In the genomic region with DNA sequence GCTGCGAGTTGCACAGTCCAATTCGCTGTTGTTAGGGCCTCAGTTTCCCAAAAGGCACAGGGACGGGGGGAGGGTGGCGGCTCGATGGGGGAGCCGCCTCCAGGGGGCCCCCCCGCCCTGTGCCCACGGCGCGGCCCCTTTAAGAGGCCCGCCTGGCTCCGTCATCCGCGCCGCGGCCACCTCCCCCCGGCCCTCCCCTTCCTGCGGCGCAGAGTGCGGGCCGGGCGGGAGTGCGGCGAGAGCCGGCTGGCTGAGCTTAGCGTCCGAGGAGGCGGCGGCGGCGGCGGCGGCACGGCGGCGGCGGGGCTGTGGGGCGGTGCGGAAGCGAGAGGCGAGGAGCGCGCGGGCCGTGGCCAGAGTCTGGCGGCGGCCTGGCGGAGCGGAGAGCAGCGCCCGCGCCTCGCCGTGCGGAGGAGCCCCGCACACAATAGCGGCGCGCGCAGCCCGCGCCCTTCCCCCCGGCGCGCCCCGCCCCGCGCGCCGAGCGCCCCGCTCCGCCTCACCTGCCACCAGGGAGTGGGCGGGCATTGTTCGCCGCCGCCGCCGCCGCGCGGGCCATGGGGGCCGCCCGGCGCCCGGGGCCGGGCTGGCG, we compare ENCODE assay signal across 8 cellular contexts. TPM values are rescaled to one million over a fixed set of nuclear protein-coding genes. Genes with fewer than 3 reads are reported as not detected.
DNase-seq lines count a peak whose midpoint lies in the region; ATAC-seq, FAIRE-seq and TF ChIP-seq lines count a peak whose summit lies in the region.

BCR (plus strand) TSS at position 209 of the 592 bp plus-strand sequence. CDS start 452 bp downstream, outside the sequence.

- H3K27ac ChIP-seq in HUES64 (ENCODE audit: low read depth, low read length) (peak within 1 kb of the TSS; percentile 61; the same call in 1 of the 2 replicates), heart right ventricle (peak within 1 kb of the TSS; percentile 6 to 76 (median 66)), pancreas (peak within 1 kb of the TSS; percentile 36 to 69 (median 54))

- H3K4me3 ChIP-seq in GM06990 (replicated peaks; ENCODE audit: low read depth, low read length) (peak within 1 kb of the TSS; percentile 84), HUES64 (ENCODE audit: low read length) (peak within 1 kb of the TSS; percentile 83), heart right ventricle (peak within 1 kb of the TSS; percentile 55 to 72 (median 66)), pancreas (peak within 1 kb of the TSS; percentile 42 to 69 (median 62))

- H3K9me3 ChIP-seq in HUES64 (ENCODE audit: insufficient read depth, low read depth, low read length) (peaks cover 17% of the 10 kb centered on the region), heart right ventricle (peaks cover 0 to 18% (median 11%) of the 10 kb centered on the region in 11 donors), pancreas (no peaks in the 10 kb centered on the region)

- peaks cover 0 to 7% (median 0%) of the 10 kb centered on the region in 3 donors for H3K9me3 Mint-ChIP-seq in T-cell

- peaks cover 63 to 71% (median 68%) of the 10 kb centered on the region in 3 donors for H3K4me1 Mint-ChIP-seq in T-cell

- H3K36me3 ChIP-seq in GM06990 (ENCODE audit: control insufficient read depth, insufficient read depth, low read length) = peaks cover 3% of the 10 kb centered on the region
- H3K36me3 ChIP-seq in HUES64 (ENCODE audit: insufficient read depth, low read length) = no peaks in the 10 kb centered on the region
- H3K36me3 ChIP-seq in heart right ventricle = no peaks in the 10 kb centered on the region
- H3K36me3 ChIP-seq in pancreas = no peaks in the 10 kb centered on the region

- H3K27ac Mint-ChIP-seq in T-cell = peak within 1 kb of the TSS; percentile 78 to 81

- peaks cover 32% of the 10 kb centered on the region for H3K4me1 ChIP-seq in HUES64 (ENCODE audit: insufficient read depth, low read length)
- peaks cover 9 to 60% (median 50%) of the 10 kb centered on the region in 9 donors for H3K4me1 ChIP-seq in heart right ventricle
- H3K4me1 ChIP-seq in pancreas = peaks cover 4 to 39% (median 10%) of the 10 kb centered on the region in 3 donors

- H3K27me3 ChIP-seq in GM06990 (replicated peaks; ENCODE audit: control insufficient read depth, insufficient read depth, low read length) (no peaks in the 10 kb centered on the region), HUES64 (ENCODE audit: insufficient read depth, low read length) (peaks cover 11% of the 10 kb centered on the region), heart right ventricle (no peaks in the 10 kb centered on the region), pancreas (no peaks in the 10 kb centered on the region)

- DNase-seq in GM06990 (ENCODE audit: extremely low read depth, insufficient read length) = peak; percentile 77
- DNase-seq in T-cell = peak in 33 of 34 experiments; percentile 30 to 69 (median 51)
- DNase-seq in anterior cingulate cortex (lab: John Stamatoyannopoulos, UW) = peak in 52 of 58 donors; percentile 27 to 81 (median 56)
- DNase-seq in heart right ventricle = peak; percentile 69 to 79
- DNase-seq in pancreas = peak; percentile 62 to 89 (median 78)

- peak; percentile 10 for TF ChIP-seq CTCF in GM06990 (IDR thresholded peaks at IDR 0.05; ENCODE audit: insufficient read depth, low read length, poor library complexity, severe bottlenecking)
- peak in 5 of 9 donors; percentile 13 to 29 (median 18) for TF ChIP-seq CTCF in heart right ventricle (IDR thresholded peaks at IDR 0.05)
- TF ChIP-seq CTCF in pancreas (IDR thresholded peaks at IDR 0.05) = no peak

- H3K9ac ChIP-seq in HUES64 (ENCODE audit: low read depth, low read length) = peak within 1 kb of the TSS; percentile 83

- CTCF ChIA-PET in T-cell (lab: Charles Lee) = interaction anchor here in 1 of 2 donors (0.7 to 2.5 kb wide), 6 partner anchors 21 to 435 kb away, joined by 3 to 6 read pairs (median 4); partner anchors contain the start of genes RAB36 and RSPH14

- no peaks in the 10 kb centered on the region for H3K27me3 Mint-ChIP-seq in T-cell

- H3K36me3 Mint-ChIP-seq in T-cell = peaks cover 2% of the 10 kb centered on the region

- POLR2A ChIA-PET in T-cell (lab: Charles Lee) = interaction anchor here in 1 of 2 donors (1.2 kb wide), 1 partner anchor 63 kb away, joined by 3 read pairs; no protein-coding TSS in a partner anchor

- FAIRE-seq in pancreas (lab: Jason Lieb, UNC) = no peak

- intact Hi-C loops in heart right ventricle (cut with DNase I) = loop anchor here in 9 of 10 donors (5.0 to 10.0 kb wide), 7 partner anchors 37 to 344 kb away; no protein-coding TSS in a partner anchor
- intact Hi-C loops in pancreas (cut with DNase I) = no loop called here

- WGBS in HUES64 = under 1% methylated on average over 88 of the region's 88 CpGs
- WGBS in heart right ventricle, 2 donors = 1% methylated on average over 43 to 87 of the region's 88 CpGs
- WGBS in pancreas, 2 donors = 0% methylated on average over 16 to 88 of the region's 88 CpGs

- peak; percentile 76 to 81 (median 78) for ATAC-seq in T-cell (replicated peaks in 1 of 4)
- ATAC-seq in heart right ventricle = peak; percentile 87 to 93 (median 90)
- peak; percentile 82 to 85 (median 84) for ATAC-seq in pancreas
- no peak for ATAC-seq in HG03095 (IDR thresholded peaks at IDR 0.05; ENCODE audit: unreplicated experiment)
- no peak for ATAC-seq in GM21619 (IDR thresholded peaks at IDR 0.05; ENCODE audit: unreplicated experiment)

- peak within 1 kb of the TSS; percentile 89 to 98 (median 90) for H3K4me3 Mint-ChIP-seq in T-cell

RNA-seq across cellular contexts. Expression of gene BCR, which starts in this region (rescaled TPM):
- 44.2 TPM for polyA plus RNA-seq in HUES64 (2013, experiment 1 of 2)
- polyA plus RNA-seq in HUES64 (2013, experiment 2 of 2) = 49.3 TPM
- total RNA-seq in T-cell (100 to 1,000 TPM in 1 of 5 donors, 10 to 100 TPM in 4; 74.6 to 103 (median 85.5) TPM), heart right ventricle (10 to 100 TPM; 15.2 to 33.4 (median 28.3) TPM), pancreas (10 to 100 TPM; 17.1 to 35.9 (median 20.5) TPM)
- polyA plus RNA-seq in heart right ventricle (10 to 100 TPM; 10.9 to 20.1 TPM), pancreas (10 to 100 TPM; 15.5 to 16.5 TPM)

Comparison
In these comparisons a context has a peak if more than half of its experiments do, and no peak if none do; other contexts are left out.
1. CTCF ChIP-seq: peak in GM06990 (single experiment) and heart right ventricle (5 of 9); none in pancreas (0 of 4).
2. ATAC-seq: peak in T-cell (4 of 4), heart right ventricle (8 of 8) and pancreas (4 of 4); none in HG03095 (single experiment) and GM21619 (single experiment).
3. intact Hi-C loops: an anchor here in heart right ventricle (5.0 to 10.0 kb wide); none called in pancreas.
4. Peak in every context shown above with its lines, with median percentiles within 50 percentile points of each other: DNase-seq, H3K4me3 ChIP-seq and H3K27ac ChIP-seq.